ENCODE assay signal across 17 cellular contexts in the genomic region with DNA sequence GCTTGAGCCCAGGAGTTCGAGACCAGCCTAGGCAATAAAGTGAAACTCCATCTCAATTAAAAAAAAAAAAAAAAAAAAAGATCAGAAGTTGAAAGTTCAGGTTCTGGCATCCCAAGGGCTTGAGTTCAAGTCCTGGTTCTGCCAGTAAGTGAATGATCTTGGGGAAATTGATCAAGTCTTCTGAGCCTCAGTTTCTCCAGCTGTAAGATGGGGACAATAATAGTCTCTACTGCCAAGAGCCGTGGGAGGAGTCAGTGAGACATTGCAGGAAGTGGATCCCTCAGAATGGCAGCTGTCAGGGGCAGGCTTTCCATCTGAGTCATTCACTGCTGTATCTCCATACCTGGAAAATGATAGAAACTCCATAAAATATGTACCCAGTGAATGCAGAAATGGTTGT. TPM values are rescaled to one million over a fixed set of nuclear protein-coding genes. Genes with fewer than 3 reads are reported as not detected.
DNase-seq lines count a peak whose midpoint lies in the region; TF ChIP-seq lines count a peak whose summit lies in the region.
"Had no signal": no experiment of that assay in that cellular context is flagged by ENCODE, and none has a peak within 500 bp of the region (broad histone marks: within the 10 kb centered on the region; RNA-seq: fewer than 3 reads in every experiment).

No MANE protein-coding gene starts in this region.

- peaks cover 6% of the 10 kb centered on the region for H3K27me3 ChIP-seq in effector memory CD4-positive, alpha-beta T cell (replicated peaks; ENCODE audit: control insufficient read depth, insufficient read depth, low read length, poor library complexity, severe bottlenecking)

- peak; percentile 37 for DNase-seq in Jurkat, Clone E6-1 (ENCODE audit: low read depth, low spot score)
- DNase-seq in RWPE1 (ENCODE audit: low spot score) (peak; percentile 55), epithelial cell of esophagus (ENCODE audit: low read depth) (peak; percentile 56), GM19238 (ENCODE audit: insufficient read length, low spot score) (no peak), H4 (ENCODE audit: low spot score) (no peak), Ammon's horn (ENCODE audit: low spot score) (no peak)
- DNase-seq in effector memory CD4-positive, alpha-beta T cell = no peak
- DNase-seq: ACHN; C1 segment of cervical spinal cord; Calu3; CD4-positive, alpha-beta T cell; DMS 273 treated with DMSO at 0.1 percent for 48 hours; GDM1; GM23248; H7; KBM-7 had no signal

- H3K27ac ChIP-seq in HEK293 (ENCODE audit: extremely low read depth, low read depth, low read length) (no peak overlapping the region), RWPE1 (no peak overlapping the region)
- H3K27ac ChIP-seq in effector memory CD4-positive, alpha-beta T cell (ENCODE audit: insufficient read depth, low read length, poor library complexity, severe bottlenecking) = no peak overlapping the region
- H3K27ac ChIP-seq: GM23248 had no signal

- no peaks in the 10 kb centered on the region for H3K9me3 ChIP-seq in HEK293 (ENCODE audit: control insufficient read depth, insufficient read depth, low read depth, low read length)
- no peaks in the 10 kb centered on the region for H3K9me3 ChIP-seq in effector memory CD4-positive, alpha-beta T cell (ENCODE audit: control insufficient read depth, low read length)

- no peak for TF ChIP-seq CTCF in HEK293 (tag by site-specific recombination; IDR thresholded peaks at IDR 0.05)
- no peak for TF ChIP-seq CTCF in RWPE1 (conservative IDR thresholded peaks at IDR 0.05; ENCODE audit: low read depth)
- no peak for TF ChIP-seq CTCF in epithelial cell of esophagus (IDR thresholded peaks at IDR 0.05; ENCODE audit: insufficient read depth, low read depth, low read length, missing control alignments)

- H3K4me1 ChIP-seq in HEK293 (ENCODE audit: control insufficient read depth, insufficient read depth, low read length) = no peaks in the 10 kb centered on the region
- H3K4me1 ChIP-seq in effector memory CD4-positive, alpha-beta T cell (ENCODE audit: control insufficient read depth, insufficient read depth, low read length, poor library complexity, severe bottlenecking) = peaks cover 5% of the 10 kb centered on the region

- no peaks in the 10 kb centered on the region for H3K36me3 ChIP-seq in HEK293 (ENCODE audit: control insufficient read depth in 2 of 2, insufficient read depth in 1 of 2, low read length in 2 of 2)
- no peaks in the 10 kb centered on the region for H3K36me3 ChIP-seq in effector memory CD4-positive, alpha-beta T cell (ENCODE audit: control insufficient read depth, insufficient read depth, low read length)

- CTCF ChIA-PET in HEK293 (lab: Yijun Ruan, JAX) = interaction anchor here (0.6 kb wide), 1 partner anchor 299 kb away, joined by 3 read pairs; no protein-coding TSS in a partner anchor
- CTCF ChIA-PET in RWPE1 (lab: Yijun Ruan, JAX) = no interaction called here

- no peak overlapping the region for H3K4me3 ChIP-seq in HEK293 (ENCODE audit: low read depth, low read length)
- H3K4me3 ChIP-seq in Jurkat, Clone E6-1 (ENCODE audit: low read length) = no peak overlapping the region
- H3K4me3 ChIP-seq in epithelial cell of esophagus (ENCODE audit: low read length) = no peak overlapping the region
- H3K4me3 ChIP-seq in effector memory CD4-positive, alpha-beta T cell (ENCODE audit: insufficient read depth, low read depth, low read length, poor library complexity, severe bottlenecking) = no peak overlapping the region
- H3K4me3 ChIP-seq: GM23248 had no signal

- POLR2A ChIA-PET in HEK293 (lab: Yijun Ruan, JAX) (interaction anchor here (0.7 kb wide), 1 partner anchor 18 kb away, joined by 3 read pairs; no protein-coding TSS in a partner anchor), RWPE1 (lab: Yijun Ruan, JAX; ENCODE audit: low non-redundant PET) (no interaction called here)

TF ChIP-seq in HEK293, 187 proteins besides CTCF, POLR2A, EP300 and RAD21:
- TF ChIP-seq ZNF114 (tag by site-specific recombination; IDR thresholded peaks at IDR 0.05) (no peak), ZNF664 (tag by site-specific recombination; IDR thresholded peaks at IDR 0.05) (peak; percentile 73; the same call in 1 of the 2 replicates)

RNA-seq across cellular contexts. Expression of a gene that starts 37.8 kb away (rescaled TPM):
- polyA plus RNA-seq in Jurkat, Clone E6-1 (2012; ENCODE audit: insufficient read depth, insufficient read length) = 54.4 TPM
- 30.7 and 36.0 TPM in 2 replicates for total RNA-seq in H4 (2014; rRNA removed; shearing (Covaris generic))

Comparison
In these comparisons a context has a peak if more than half of its experiments do, and no peak if none do; other contexts are left out.
1. DNase-seq: peak in Jurkat, Clone E6-1 (single experiment), RWPE1 (single experiment) and epithelial cell of esophagus (single experiment); none in GM19238 (single experiment), effector memory CD4-positive, alpha-beta T cell (0 of 3), H4 (single experiment) and Ammon's horn (single experiment).